ENCODE assay signal across 9 cellular contexts in the genomic region with DNA sequence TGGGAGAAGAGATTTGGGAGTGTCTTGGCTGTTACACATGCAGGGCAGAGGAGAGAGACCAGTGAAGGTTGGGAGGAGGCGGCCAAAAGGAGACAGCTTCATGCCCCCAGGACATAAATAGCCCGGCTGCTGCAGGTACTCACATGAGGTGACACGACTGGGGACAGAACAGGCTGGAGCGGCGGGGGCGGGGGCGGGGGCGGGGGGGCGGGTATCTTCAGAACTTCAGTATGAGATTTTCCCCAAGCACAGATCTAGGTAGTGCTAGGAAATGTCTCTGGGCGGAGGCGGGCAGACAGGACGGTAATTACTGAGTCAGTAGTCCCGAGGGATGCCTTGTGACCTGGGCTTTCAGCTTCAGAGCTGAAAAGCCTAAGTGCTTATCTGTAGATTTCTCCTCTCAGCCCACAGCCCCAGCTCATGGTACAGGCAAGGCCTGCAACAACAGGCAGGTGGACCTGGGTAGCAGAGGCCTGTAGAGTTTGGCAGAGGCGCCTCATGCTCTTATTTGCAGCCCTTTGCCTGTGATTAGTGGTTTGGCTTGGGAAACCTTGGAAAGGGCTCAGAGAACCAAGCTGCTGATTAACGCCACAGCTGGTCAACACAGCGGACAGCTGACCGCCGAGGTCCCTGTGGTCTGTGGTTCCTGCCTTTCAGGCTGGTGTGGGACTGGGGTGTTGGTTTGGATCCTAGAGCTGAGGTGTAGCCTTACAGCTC. TPM values are rescaled to one million over a fixed set of nuclear protein-coding genes. Genes with fewer than 3 reads are reported as not detected.
DNase-seq lines count a peak whose midpoint lies in the region; ATAC-seq and TF ChIP-seq lines count a peak whose summit lies in the region.
"Had no signal": no experiment of that assay in that cellular context is flagged by ENCODE, and none has a peak within 500 bp of the region (broad histone marks: within the 10 kb centered on the region; RNA-seq: fewer than 3 reads in every experiment).

No MANE protein-coding gene starts in this region.

- TF ChIP-seq CTCF in tibial artery (IDR thresholded peaks at IDR 0.05) (no peak), hepatocyte (IDR thresholded peaks at IDR 0.05; ENCODE audit: poor library complexity) (no peak)

- ATAC-seq in SK-N-SH treated with all-trans-retinoic acid at 6 μM for 48 hours (peak; percentile 19; the same call in 2 of the 3 replicates), left ventricle myocardium superior (peak; percentile 65), GM19395 (IDR thresholded peaks at IDR 0.05; ENCODE audit: unreplicated experiment) (no peak)

- DNase-seq in NCI-H187 (lab: John Stamatoyannopoulos, UW) (peak; percentile 6 to 16), NCI-H187 treated with DMSO at 0.1 percent for 48 hours (lab: John Stamatoyannopoulos, UW) (no peak), left ventricle myocardium superior (peak; percentile 62), tibial artery (peak; percentile 82 to 83), hepatocyte (ENCODE audit: low spot score) (no peak)
- DNase-seq in stimulated activated CD8-positive, alpha-beta memory T cell treated with anti-CD3 and anti-CD28 coated beads, Interleukin-4, amount 100 ng/mL, for 48 hours: no peak

- intact Hi-C loops in left ventricle myocardium superior (cut with micrococcal nuclease) (no loop called here), tibial artery (cut with DNase I; ENCODE audit: low total_unique reads) (no loop called here)

- no peaks in the 10 kb centered on the region for H3K9me3 ChIP-seq in tibial artery
- no peaks in the 10 kb centered on the region for H3K9me3 ChIP-seq in hepatocyte (ENCODE audit: low read depth)
- H3K9me3 ChIP-seq: A549 had no signal

- 79% methylated on average over 14 of the region's 18 CpGs for WGBS in hepatocyte (ENCODE audit: low lambda C conversion rate, missing lambda C conversion rate)

- H3K4me1 ChIP-seq in tibial artery (peaks cover 0 to 19% (median 14%) of the 10 kb centered on the region in 4 donors), hepatocyte (ENCODE audit: insufficient read depth) (no peaks in the 10 kb centered on the region)
- H3K4me1 ChIP-seq: A549 had no signal

- H3K36me3 ChIP-seq in tibial artery: peaks cover 31 to 46% (median 44%) of the 10 kb centered on the region in 3 donors
- no peaks in the 10 kb centered on the region for H3K36me3 ChIP-seq in hepatocyte (replicated peaks; ENCODE audit: insufficient read depth, low read depth)

- no peak overlapping the region for H2AFZ ChIP-seq in hepatocyte

- H3K9me2 ChIP-seq in hepatocyte (replicated peaks; ENCODE audit: insufficient read depth): no peaks in the 10 kb centered on the region

- H4K20me1 ChIP-seq in hepatocyte (ENCODE audit: insufficient read depth, poor library complexity, severe bottlenecking): peaks cover 6% of the 10 kb centered on the region

- H3K4me2 ChIP-seq in hepatocyte: no peak overlapping the region
- H3K4me2 ChIP-seq: A549 had no signal

- peaks cover 39% of the 10 kb centered on the region for H3K79me2 ChIP-seq in hepatocyte

- H3K4me3 ChIP-seq in tibial artery: no peak overlapping the region
- no peak overlapping the region for H3K4me3 ChIP-seq in hepatocyte
- H3K4me3 ChIP-seq: A549 had no signal

- H3K27ac ChIP-seq in tibial artery: peak overlapping the region; percentile 45 to 59
- no peak overlapping the region for H3K27ac ChIP-seq in hepatocyte
- H3K27ac ChIP-seq: A549 had no signal

- no peaks in the 10 kb centered on the region for H3K27me3 ChIP-seq in tibial artery
- H3K27me3 ChIP-seq in hepatocyte: no peaks in the 10 kb centered on the region

TF ChIP-seq in SK-N-SH treated with all-trans-retinoic acid at 6 μM for 48 hours, 23 proteins besides CTCF, POLR2A, EP300 and RAD21:
- TF ChIP-seq RARB (CRISPR knock-in tag; IDR thresholded peaks at IDR 0.05) (no peak), ZFP3 (CRISPR knock-in tag; IDR thresholded peaks at IDR 0.05) (no peak), ZNF70 (CRISPR knock-in tag; IDR thresholded peaks at IDR 0.05) (no peak), SNAI2 (CRISPR knock-in tag; IDR thresholded peaks at IDR 0.05) (no peak), GLIS3 (CRISPR knock-in tag; IDR thresholded peaks at IDR 0.05) (no peak), ISL1 (CRISPR knock-in tag; IDR thresholded peaks at IDR 0.05) (0 out of 2 replicates have a peak, but pooled peaks have one; percentile 37)

RNA-seq across cellular contexts. Expression of gene UNK, which starts 24.5 kb away (rescaled TPM):
- total RNA-seq in left ventricle myocardium superior (14.8 TPM), hepatocyte (26.7 and 30.9 TPM in 2 replicates)
- polyA plus RNA-seq in hepatocyte: 22.3 and 28.2 TPM in 2 replicates

RNA-seq across cellular contexts. Expression of gene UNC13D, which starts 35.1 kb away (rescaled TPM):
- total RNA-seq in left ventricle myocardium superior (8.6 TPM), hepatocyte (2.2 and 4.3 TPM in 2 replicates)
- polyA plus RNA-seq in hepatocyte: 8.8 and 10.1 TPM in 2 replicates

RNA-seq across cellular contexts. Expression of gene GALK1, which starts 44.1 kb away (rescaled TPM):
- total RNA-seq in left ventricle myocardium superior (20.2 TPM), hepatocyte (63.7 and 76.4 TPM in 2 replicates)
- polyA plus RNA-seq in hepatocyte: 139 and 161 TPM in 2 replicates

RNA-seq across cellular contexts. Expression of gene WBP2, which starts 46.1 kb away (rescaled TPM):
- total RNA-seq in left ventricle myocardium superior: 152 TPM
- 22.8 and 29.0 TPM in 2 replicates for total RNA-seq in hepatocyte
- 129 and 143 TPM in 2 replicates for polyA plus RNA-seq in hepatocyte

Comparison
In these comparisons a context has a peak if more than half of its experiments do, and no peak if none do; other contexts are left out.
1. DNase-seq: peak in NCI-H187 (2 of 2), left ventricle myocardium superior (single experiment) and tibial artery (2 of 2); none in NCI-H187 treated with DMSO at 0.1 percent for 48 hours (single experiment), hepatocyte (single experiment) and stimulated activated CD8-positive, alpha-beta memory T cell treated with anti-CD3 and anti-CD28 coated beads, Interleukin-4, amount 100 ng/mL, for 48 hours (single experiment).